In the genomic region with DNA sequence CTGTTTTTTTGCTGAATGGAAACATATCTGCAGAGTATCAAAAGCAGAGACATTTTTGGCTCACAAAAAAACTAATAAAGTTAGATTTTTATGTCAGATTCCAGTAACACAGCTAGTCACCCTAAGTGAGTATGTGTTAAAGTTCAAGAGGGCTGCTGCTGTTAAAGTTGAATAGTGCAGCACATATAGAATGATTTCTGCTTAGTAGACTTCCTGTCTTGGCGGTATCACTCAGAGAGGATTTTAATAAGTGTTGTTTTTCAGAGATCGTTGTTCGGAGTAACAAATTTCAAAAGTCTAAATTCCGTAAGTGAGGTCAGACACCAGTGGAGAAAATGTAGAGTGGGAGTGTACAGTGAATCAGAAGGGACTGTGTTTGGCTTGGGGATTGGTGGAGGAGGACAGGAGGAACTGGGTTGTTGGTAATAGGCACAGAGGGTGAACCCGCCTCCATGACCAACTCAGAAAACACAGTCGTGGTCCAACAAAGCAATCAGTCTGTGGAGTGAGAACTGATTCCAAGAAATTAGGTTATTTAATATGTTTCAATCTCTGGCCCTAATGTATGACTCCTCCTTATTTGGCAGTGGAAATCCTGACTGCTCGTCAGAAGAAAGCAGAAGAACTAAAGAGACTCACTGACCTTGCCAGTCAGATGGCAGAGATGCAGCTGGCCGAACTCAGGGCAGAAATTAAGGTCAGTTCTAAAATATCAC, we compare ENCODE assay signal across 7 cellular contexts. TPM values are rescaled to one million over a fixed set of nuclear protein-coding genes. Genes with fewer than 3 reads are reported as not detected.
DNase-seq lines count a peak whose midpoint lies in the region; ATAC-seq and TF ChIP-seq lines count a peak whose summit lies in the region.

No MANE protein-coding gene starts in this region.

- WGBS in thymus: 87% methylated on average over 8 of the region's 8 CpGs

- TF ChIP-seq CTCF in Panc1 (IDR thresholded peaks at IDR 0.05): no peak
- TF ChIP-seq CTCF in brain (conservative IDR thresholded peaks at IDR 0.05): no peak

- H3K27me3 Mint-ChIP-seq in brain: peaks cover 6% of the 10 kb centered on the region

- no peaks in the 10 kb centered on the region for H3K27me3 ChIP-seq in Panc1 (ENCODE audit: control insufficient read depth, insufficient read depth, low read length)
- H3K27me3 ChIP-seq in mucosa of rectum (ENCODE audit: control insufficient read depth in 2 of 2, insufficient read depth in 2 of 2, low read length in 2 of 2): no peaks in the 10 kb centered on the region
- no peaks in the 10 kb centered on the region for H3K27me3 ChIP-seq in thymus (ENCODE audit: control insufficient read depth, insufficient read depth)

- ATAC-seq in Panc1 (no peak), GM18502 (IDR thresholded peaks at IDR 0.05; ENCODE audit: poor library complexity, unreplicated experiment) (no peak)

- H3K36me3 ChIP-seq in Panc1 (ENCODE audit: control insufficient read depth, insufficient read depth, low read length) (peaks cover 43% of the 10 kb centered on the region), mucosa of rectum (ENCODE audit: control insufficient read depth in 2 of 2, insufficient read depth in 2 of 2, low read length in 2 of 2) (peaks cover 36 to 51% of the 10 kb centered on the region in 2 donors), thymus (ENCODE audit: control insufficient read depth, insufficient read depth) (no peaks in the 10 kb centered on the region)

- H3K27ac ChIP-seq in Panc1 (ENCODE audit: low read length) (peak overlapping the region; percentile 57), mucosa of rectum (ENCODE audit: low read depth in 2 of 2, low read length in 2 of 2) (peak overlapping the region; percentile 6 to 44), thymus (ENCODE audit: low read depth) (peak overlapping the region; percentile 75)

- CTCF ChIA-PET in Panc1 (lab: Charles Lee): no interaction called here

- H3K36me3 Mint-ChIP-seq in brain: peaks cover 74% of the 10 kb centered on the region

- H3K9ac ChIP-seq in mucosa of rectum (ENCODE audit: low read depth in 1 of 2, low read length in 2 of 2): no peak overlapping the region

- DNase-seq in Panc1 (ENCODE audit: low read depth, low spot score) (no peak), RKO (ENCODE audit: low spot score) (no peak), NCI-H1930 (lab: John Stamatoyannopoulos, UW) (no peak)

- peak overlapping the region in 3 of 5 experiments; percentile 1 to 76 (median 68) for H3K27ac Mint-ChIP-seq in brain

- H3K9me3 Mint-ChIP-seq in brain: no peaks in the 10 kb centered on the region

- H3K4me1 ChIP-seq in Panc1 (ENCODE audit: control insufficient read depth, insufficient read depth, low read length) (peaks cover 13% of the 10 kb centered on the region; the same call in 1 of the 2 replicates), mucosa of rectum (ENCODE audit: control insufficient read depth in 2 of 2, insufficient read depth in 2 of 2, low read length in 2 of 2) (peaks cover 0 to 4% of the 10 kb centered on the region in 2 donors), thymus (ENCODE audit: control insufficient read depth, insufficient read depth, low read length) (peaks cover 22% of the 10 kb centered on the region)

- POLR2A ChIA-PET in Panc1 (lab: Charles Lee): no interaction called here

- BruUV-seq in Panc1 (replicated peaks; lab: Mats Ljungman, UMichigan): no TSS peak

- H3K9me3 ChIP-seq in Panc1 (ENCODE audit: control insufficient read depth, insufficient read depth, low read depth, low read length): no peaks in the 10 kb centered on the region
- no peaks in the 10 kb centered on the region for H3K9me3 ChIP-seq in mucosa of rectum (ENCODE audit: control insufficient read depth in 2 of 2, low read length in 2 of 2)
- H3K9me3 ChIP-seq in thymus (ENCODE audit: control insufficient read depth): peaks cover 2% of the 10 kb centered on the region

- H3K4me3 ChIP-seq in Panc1 (ENCODE audit: low read depth in 2 of 2, low read length in 2 of 2) (no peak overlapping the region), mucosa of rectum (ENCODE audit: low read length in 2 of 2) (no peak overlapping the region), thymus (ENCODE audit: low read length) (no peak overlapping the region)

- intact Hi-C loops in Panc1 (cut with micrococcal nuclease; ENCODE audit: unreplicated experiment): no loop called here

- peak overlapping the region in 1 of 5 experiments; percentile 44 for H3K4me3 Mint-ChIP-seq in brain

- in situ Hi-C loops in Panc1 (cut with HindIII; ENCODE audit: low pct_unique_long_range_greater_than_20kb, low sequenced_read_pairs): no loop called here

- H3K4me1 Mint-ChIP-seq in brain: peaks cover 67% of the 10 kb centered on the region

RNA-seq across cellular contexts. Expression of a gene that starts 43.0 kb away (rescaled TPM):
- 14.7 TPM for total RNA-seq in Panc1 (2021; ENCODE audit: unreplicated experiment)
- polyA plus RNA-seq in Panc1 (2012; ENCODE audit: insufficient read length): 10.2 TPM
- 5.6 TPM for polyA plus RNA-seq in brain (ENCODE audit: insufficient read depth, low read depth, low replicate concordance)
- 19.2 TPM for polyA plus RNA-seq in thymus

RNA-seq across cellular contexts. Expression of a gene that starts 59.1 kb away (rescaled TPM):
- total RNA-seq in Panc1 (2021; ENCODE audit: unreplicated experiment): 34.0 TPM
- 5.4 TPM for polyA plus RNA-seq in Panc1 (2012; ENCODE audit: insufficient read length)
- 1.1 TPM for polyA plus RNA-seq in brain (ENCODE audit: insufficient read depth, low read depth, low replicate concordance)
- 4.2 TPM for polyA plus RNA-seq in thymus

Comparison
In these comparisons a context has a peak if more than half of its experiments do, and no peak if none do; other contexts are left out.
1. H3K27ac ChIP-seq: peak in every context shown above with its lines; median percentile 75 in thymus; 57 in Panc1; 25 in mucosa of rectum.